Comparison of ENCODE assay signal across 9 cellular contexts in genomic region chr3:66480666-66481065, GRCh38. TPM values are rescaled to one million over a fixed set of nuclear protein-coding genes. Genes with fewer than 3 reads are reported as not detected.
DNase-seq lines count a peak whose midpoint lies in the region; TF ChIP-seq lines count a peak whose summit lies in the region.
"Had no signal": no experiment of that assay in that cellular context is flagged by ENCODE, and none has a peak within 500 bp of the region (broad histone marks: within the 10 kb centered on the region; RNA-seq: fewer than 3 reads in every experiment).

No MANE protein-coding gene starts in this region.

- no peak overlapping the region for H2AK5ac ChIP-seq in trophoblast cell (ENCODE audit: low read length)

- peak; percentile 67 for DNase-seq in stimulated activated CD4-positive, alpha-beta T cell treated with anti-CD3 and anti-CD28 coated beads, Interleukin-4, amount 100 ng/mL, for 24 hours
- no peak for DNase-seq in stimulated activated CD4-positive, alpha-beta T cell treated with anti-CD3 and anti-CD28 coated beads, Interleukin-2, amount 100 ng/mL, for 48 hours
- DNase-seq in WERI-Rb-1 (peak; percentile 21), fibroblast of peridontal ligament (ENCODE audit: extremely low read depth) (peak; percentile 53), HPDE6-E6E7 (ENCODE audit: extremely low spot score) (no peak), SKM-1 (lab: John Stamatoyannopoulos, UW; ENCODE audit: unreplicated experiment) (no peak), trophoblast cell (no peak), COR-L47 (lab: John Stamatoyannopoulos, UW) (no peak)

- no peaks in the 10 kb centered on the region for H3K4me1 ChIP-seq in trophoblast cell (ENCODE audit: control insufficient read depth in 1 of 2, insufficient read depth in 2 of 2, low read length in 2 of 2)

- no peak overlapping the region for H2BK5ac ChIP-seq in trophoblast cell (ENCODE audit: low read depth, low read length, poor library complexity)

- no peak overlapping the region for H3K23ac ChIP-seq in trophoblast cell (ENCODE audit: low read length)

- no peak overlapping the region for H4K12ac ChIP-seq in trophoblast cell (ENCODE audit: low read depth, low read length)

- no peak overlapping the region for H4K8ac ChIP-seq in trophoblast cell (ENCODE audit: low read depth, low read length)

- H3K36me3 ChIP-seq in WERI-Rb-1 (no peaks in the 10 kb centered on the region), trophoblast cell (ENCODE audit: control insufficient read depth in 1 of 2, insufficient read depth in 2 of 2, low read length in 2 of 2) (no peaks in the 10 kb centered on the region)

- no CpG with 5 or more reads among the region's 2 CpGs for WGBS in trophoblast cell (ENCODE audit: extremely low coverage, insufficient coverage, insufficient read length)

- H2BK12ac ChIP-seq in trophoblast cell (ENCODE audit: low read length), result no peak overlapping the region

- H3K27me3 ChIP-seq in WERI-Rb-1 (ENCODE audit: insufficient read depth, low read depth, severe bottlenecking) (no peaks in the 10 kb centered on the region), trophoblast cell (ENCODE audit: insufficient read depth, low read length) (no peaks in the 10 kb centered on the region)

- H4K91ac ChIP-seq in trophoblast cell (ENCODE audit: low read depth, low read length), result no peak overlapping the region

- H3K27ac ChIP-seq in WERI-Rb-1 (no peak overlapping the region), trophoblast cell (ENCODE audit: low read depth, low read length) (no peak overlapping the region)
- H3K27ac ChIP-seq: epithelial cell of prostate had no signal

- H3K79me2 ChIP-seq in trophoblast cell (ENCODE audit: control insufficient read depth, insufficient read depth, low read length, poor library complexity), result no peaks in the 10 kb centered on the region

- no peak overlapping the region for H2BK120ac ChIP-seq in trophoblast cell (ENCODE audit: insufficient read depth, low read length, poor library complexity)

- H3K9me3 ChIP-seq in WERI-Rb-1 (ENCODE audit: severe bottlenecking) (no peaks in the 10 kb centered on the region), trophoblast cell (ENCODE audit: insufficient read depth, low read depth, low read length) (peaks cover 2% of the 10 kb centered on the region)

- no peak for TF ChIP-seq CTCF in WERI-Rb-1 (IDR thresholded peaks at IDR 0.05; ENCODE audit: low read depth, low read length)

- no peak overlapping the region for H3K9ac ChIP-seq in trophoblast cell (ENCODE audit: low read length)

- no peak overlapping the region for H3K18ac ChIP-seq in trophoblast cell (ENCODE audit: low read length)

- no peak overlapping the region for H2AFZ ChIP-seq in trophoblast cell (ENCODE audit: insufficient read depth, low read length, poor library complexity)

- H3K4me3 ChIP-seq in WERI-Rb-1 (ENCODE audit: low read depth, low read length) (no peak overlapping the region), trophoblast cell (ENCODE audit: low read depth, low read length) (no peak overlapping the region)

- H3K4ac ChIP-seq in trophoblast cell (ENCODE audit: low read depth, low read length), result no peak overlapping the region

- H3K14ac ChIP-seq in trophoblast cell (ENCODE audit: low read length), result no peak overlapping the region

- no peaks in the 10 kb centered on the region for H3K79me1 ChIP-seq in trophoblast cell (ENCODE audit: low read length)

- no peak overlapping the region for H3K4me2 ChIP-seq in trophoblast cell (ENCODE audit: low read length)

RNA-seq across cellular contexts. Expression of gene LRIG1, which starts 20.2 kb away (rescaled TPM):
- 0.33 and 0.42 TPM in 2 replicates for polyA plus RNA-seq in trophoblast cell (2013)

Comparison
In these comparisons a context has a peak if more than half of its experiments do, and no peak if none do; other contexts are left out.
1. DNase-seq: peak in stimulated activated CD4-positive, alpha-beta T cell treated with anti-CD3 and anti-CD28 coated beads, Interleukin-4, amount 100 ng/mL, for 24 hours (single experiment), WERI-Rb-1 (single experiment) and fibroblast of peridontal ligament (single experiment); none in stimulated activated CD4-positive, alpha-beta T cell treated with anti-CD3 and anti-CD28 coated beads, Interleukin-2, amount 100 ng/mL, for 48 hours (0 of 2), HPDE6-E6E7 (single experiment), SKM-1 (single experiment), trophoblast cell (0 of 2) and COR-L47 (single experiment).